1 cellular context compared by ENCODE assay signal in genomic region chr3:58434170-58434507, GRCh38.
TF ChIP-seq lines count a peak whose summit lies in the region.

No MANE protein-coding gene starts in this region.

TF ChIP-seq in HepG2, 621 proteins besides CTCF, POLR2A, EP300 and RAD21:
- TF ChIP-seq JUN (CRISPR knock-in tag; IDR thresholded peaks at IDR 0.05) (no peak), NONO (IDR thresholded peaks at IDR 0.05) (no peak), NONO (CRISPR knock-in tag; conservative IDR thresholded peaks at IDR 0.05) (no peak), ZNF253 (CRISPR knock-in tag; IDR thresholded peaks at IDR 0.05; ENCODE audit: borderline replicate concordance) (0 out of 2 replicates have a peak, but pooled peaks have one; percentile 11), UBTF (CRISPR knock-in tag; IDR thresholded peaks at IDR 0.05) (no peak), GABPA (IDR thresholded peaks at IDR 0.05; ENCODE audit: low read depth, low read length) (no peak), GABPA (CRISPR knock-in tag; IDR thresholded peaks at IDR 0.05; ENCODE audit: low read depth) (0 out of 2 replicates have a peak, but pooled peaks have one; percentile 3), XBP1 (CRISPR knock-in tag; IDR thresholded peaks at IDR 0.05) (no peak), CSRNP2 (CRISPR knock-in tag; conservative IDR thresholded peaks at IDR 0.05; ENCODE audit: low read depth) (0 out of 2 replicates have a peak, but pooled peaks have one; percentile 11), PAXIP1 (CRISPR knock-in tag; conservative IDR thresholded peaks at IDR 0.05) (0 out of 2 replicates have a peak, but pooled peaks have one; percentile 0), TRIM24 (CRISPR knock-in tag; IDR thresholded peaks at IDR 0.05) (no peak), ZNF383 (CRISPR knock-in tag; IDR thresholded peaks at IDR 0.05; ENCODE audit: borderline replicate concordance) (0 out of 2 replicates have a peak, but pooled peaks have one; percentile 48), ZUFSP (CRISPR knock-in tag; IDR thresholded peaks at IDR 0.05; ENCODE audit: borderline replicate concordance) (no peak), ZKSCAN1 (IDR thresholded peaks at IDR 0.05; ENCODE audit: low read length) (peak; percentile 78), DMTF1 (CRISPR knock-in tag; IDR thresholded peaks at IDR 0.05) (no peak), ZNF468 (CRISPR knock-in tag; IDR thresholded peaks at IDR 0.05) (0 out of 2 replicates have a peak, but pooled peaks have one; percentile 10), CBFB (CRISPR knock-in tag; IDR thresholded peaks at IDR 0.05) (0 out of 2 replicates have a peak, but pooled peaks have one; percentile 3), ZNF749 (CRISPR knock-in tag; IDR thresholded peaks at IDR 0.05; ENCODE audit: borderline replicate concordance) (peak; percentile 37; the same call in 1 of the 2 replicates), ZFAT (CRISPR knock-in tag; conservative IDR thresholded peaks at IDR 0.05) (no peak), ZNF83 (CRISPR knock-in tag; IDR thresholded peaks at IDR 0.05; ENCODE audit: borderline replicate concordance) (0 out of 2 replicates have a peak, but pooled peaks have one; percentile 1), CBX5 (CRISPR knock-in tag; IDR thresholded peaks at IDR 0.05; ENCODE audit: borderline replicate concordance) (0 out of 2 replicates have a peak, but pooled peaks have one; percentile 2), RNF2 (conservative IDR thresholded peaks at IDR 0.05; ENCODE audit: low read depth) (peak; percentile 71; the same call in 1 of the 2 replicates), ZNF570 (CRISPR knock-in tag; IDR thresholded peaks at IDR 0.05; ENCODE audit: borderline replicate concordance) (0 out of 2 replicates have a peak, but pooled peaks have one; percentile 4), ZBTB20 (CRISPR knock-in tag; IDR thresholded peaks at IDR 0.05; ENCODE audit: borderline replicate concordance, low read depth) (0 out of 2 replicates have a peak, but pooled peaks have one; percentile 10), ONECUT2 (CRISPR knock-in tag; IDR thresholded peaks at IDR 0.05) (0 out of 2 replicates have a peak, but pooled peaks have one; percentile 0)
